In genomic region chr7:143390098-143390772, GRCh38 we compare ENCODE assay signal across 15 cellular contexts. TPM values are rescaled to one million over a fixed set of nuclear protein-coding genes. Genes with fewer than 3 reads are reported as not detected.
A peak's percentile ranks its signal among the peaks of the same experiment; 100 is the strongest.
DNase-seq lines count a peak whose midpoint lies in the region; ATAC-seq, FAIRE-seq and TF ChIP-seq lines count a peak whose summit lies in the region.
"Had no signal": no experiment of that assay in that cellular context is flagged by ENCODE, and none has a peak within 500 bp of the region (broad histone marks: within the 10 kb centered on the region; RNA-seq: fewer than 3 reads in every experiment).

No MANE protein-coding gene starts in this region.

- WGBS in esophagus squamous epithelium, 2 donors = 78 to 90% methylated on average over 3 to 9 of the region's 10 CpGs
- WGBS in small intestine, 3 donors = 87 to 92% (median 88%) methylated on average over 9 to 10 of the region's 10 CpGs

- intact Hi-C loops in activated CD4-positive, alpha-beta memory T cell treated with anti-CD3 and anti-CD28 coated beads for 36 hours (cut with micrococcal nuclease) = no loop called here
- intact Hi-C loops in esophagus squamous epithelium (cut with DNase I) = no loop called here

- no peak for FAIRE-seq in small intestine (lab: Jason Lieb, UNC)

- H3K4me1 ChIP-seq in esophagus squamous epithelium (peaks cover 45 to 95% (median 47%) of the 10 kb centered on the region in 3 donors), thoracic aorta (ENCODE audit: control insufficient read depth in 1 of 2, low read depth in 2 of 2) (peaks cover 46 to 95% of the 10 kb centered on the region in 2 donors), small intestine (ENCODE audit: control insufficient read depth in 2 of 2, insufficient read depth in 1 of 2, low read depth in 1 of 2, low read length in 1 of 2) (no peaks in the 10 kb centered on the region)

- H3K27ac ChIP-seq in esophagus squamous epithelium = peak overlapping the region; percentile 70 to 100 (median 91)
- peak overlapping the region; percentile 98 to 100 for H3K27ac ChIP-seq in thoracic aorta
- no peak overlapping the region for H3K27ac ChIP-seq in small intestine (ENCODE audit: low read depth in 1 of 2, low read length in 1 of 2)

- peaks cover 0 to 2% of the 10 kb centered on the region in 2 donors for H3K36me3 Mint-ChIP-seq in activated T-cell treated with anti-CD3 and anti-CD28 coated beads, Interleukin-2, amount 50 U/mL, for 72 hours (ENCODE audit: insufficient read depth in 2 of 2)
- H3K36me3 Mint-ChIP-seq in activated CD4-positive, alpha-beta memory T cell treated with anti-CD3 and anti-CD28 coated beads for 36 hours = peaks cover 16% of the 10 kb centered on the region

- H3K36me3 ChIP-seq in esophagus squamous epithelium (peaks cover 21 to 86% (median 34%) of the 10 kb centered on the region in 3 donors), thoracic aorta (peaks cover 21% of the 10 kb centered on the region), small intestine (ENCODE audit: control insufficient read depth in 2 of 2, insufficient read depth in 2 of 2, low read length in 2 of 2) (peaks cover 0 to 10% of the 10 kb centered on the region in 2 donors)

- TF ChIP-seq CTCF in esophagus squamous epithelium (IDR thresholded peaks at IDR 0.05) = no peak
- no peak for TF ChIP-seq CTCF in thoracic aorta (IDR thresholded peaks at IDR 0.05)

- no peaks in the 10 kb centered on the region for H3K9me3 Mint-ChIP-seq in activated T-cell treated with anti-CD3 and anti-CD28 coated beads, Interleukin-2, amount 50 U/mL, for 72 hours
- no peaks in the 10 kb centered on the region for H3K9me3 Mint-ChIP-seq in activated CD4-positive, alpha-beta memory T cell treated with anti-CD3 and anti-CD28 coated beads for 36 hours

- no peak for TF ChIP-seq POLR2A in esophagus squamous epithelium (IDR thresholded peaks at IDR 0.05)

- H3K27ac Mint-ChIP-seq in activated T-cell treated with anti-CD3 and anti-CD28 coated beads, Interleukin-2, amount 50 U/mL, for 72 hours = peak overlapping the region; percentile 36
- H3K27ac Mint-ChIP-seq in activated CD4-positive, alpha-beta memory T cell treated with anti-CD3 and anti-CD28 coated beads for 36 hours = peak overlapping the region; percentile 64

- H3K4me3 ChIP-seq in esophagus squamous epithelium (no peak overlapping the region), thoracic aorta (no peak overlapping the region), small intestine (ENCODE audit: low read depth in 1 of 2, low read length in 2 of 2) (no peak overlapping the region)
- H3K4me3 ChIP-seq: testis had no signal

- no peak overlapping the region for H3K4me3 Mint-ChIP-seq in activated T-cell treated with anti-CD3 and anti-CD28 coated beads, Interleukin-2, amount 50 U/mL, for 72 hours
- no peak overlapping the region for H3K4me3 Mint-ChIP-seq in activated CD4-positive, alpha-beta memory T cell treated with anti-CD3 and anti-CD28 coated beads for 36 hours

- no peaks in the 10 kb centered on the region for H3K27me3 Mint-ChIP-seq in activated T-cell treated with anti-CD3 and anti-CD28 coated beads, Interleukin-2, amount 50 U/mL, for 72 hours (ENCODE audit: low read depth)
- H3K27me3 Mint-ChIP-seq in activated CD4-positive, alpha-beta memory T cell treated with anti-CD3 and anti-CD28 coated beads for 36 hours = no peaks in the 10 kb centered on the region

- peaks cover 17% of the 10 kb centered on the region for H3K4me1 Mint-ChIP-seq in activated T-cell treated with anti-CD3 and anti-CD28 coated beads, Interleukin-2, amount 50 U/mL, for 72 hours (ENCODE audit: low read depth)
- peaks cover 19% of the 10 kb centered on the region for H3K4me1 Mint-ChIP-seq in activated CD4-positive, alpha-beta memory T cell treated with anti-CD3 and anti-CD28 coated beads for 36 hours (ENCODE audit: low read depth)

- H3K9me3 ChIP-seq in esophagus squamous epithelium (no peaks in the 10 kb centered on the region), thoracic aorta (no peaks in the 10 kb centered on the region), small intestine (ENCODE audit: control insufficient read depth, low read depth) (no peaks in the 10 kb centered on the region)
- H3K9me3 ChIP-seq: testis had no signal

- POLR2A ChIA-PET in activated CD4-positive, alpha-beta memory T cell treated with anti-CD3 and anti-CD28 coated beads for 36 hours (lab: Charles Lee) = no interaction called here

- DNase-seq in activated T-cell treated with anti-CD3 and anti-CD28 coated beads, Interleukin-2, amount 50 U/mL, for 72 hours = no peak
- DNase-seq in activated T-cell treated with anti-CD3 and anti-CD28 coated beads, Interleukin-2, amount 50 U/mL, for 1 hour = no peak
- no peak for DNase-seq in activated CD4-positive, alpha-beta memory T cell treated with anti-CD3 and anti-CD28 coated beads for 36 hours
- no peak for DNase-seq in esophagus squamous epithelium (lab: John Stamatoyannopoulos, UW)
- no peak for DNase-seq in thoracic aorta (ENCODE audit: low spot score)
- DNase-seq in NCI-H2107 treated with DMSO at 0.1 percent for 48 hours (lab: John Stamatoyannopoulos, UW; ENCODE audit: unreplicated experiment) = no peak
- DNase-seq in small intestine = no peak
- DNase-seq: ACHN; activated CD8-positive, alpha-beta memory T cell treated with anti-CD3 and anti-CD28 coated beads for 24 hours; DMS153; retina; testis had no signal

- ATAC-seq in activated T-cell treated with anti-CD3 and anti-CD28 coated beads, Interleukin-2, amount 50 U/mL, for 72 hours (replicated peaks in 1 of 2) = no peak
- ATAC-seq in thoracic aorta (ENCODE audit: insufficient number of reproducible peaks, low FRiP score, low read depth) (no peak), GM21381 (IDR thresholded peaks at IDR 0.05; ENCODE audit: unreplicated experiment) (no peak)

- CTCF ChIA-PET in activated CD4-positive, alpha-beta memory T cell treated with anti-CD3 and anti-CD28 coated beads for 36 hours (lab: Charles Lee) = interaction anchor here (1.0 kb wide), 1 partner anchor 91 kb away, joined by 3 read pairs; no protein-coding TSS in a partner anchor

- H3K27me3 ChIP-seq in esophagus squamous epithelium (no peaks in the 10 kb centered on the region), thoracic aorta (replicated peaks; ENCODE audit: insufficient read depth) (no peaks in the 10 kb centered on the region), small intestine (ENCODE audit: control insufficient read depth in 2 of 2, insufficient read depth in 2 of 2, low read length in 2 of 2) (no peaks in the 10 kb centered on the region)
- H3K27me3 ChIP-seq: testis had no signal

RNA-seq across cellular contexts. Expression of gene ZYX, which starts 9.1 kb away (rescaled TPM):
- 100 to 1,000 TPM; 121 to 129 TPM for total RNA-seq in activated T-cell treated with anti-CD3 and anti-CD28 coated beads, Interleukin-2, amount 50 U/mL, for 72 hours
- 100 to 1,000 TPM; 137 to 140 TPM for total RNA-seq in activated CD4-positive, alpha-beta memory T cell treated with anti-CD3 and anti-CD28 coated beads for 36 hours
- total RNA-seq in esophagus squamous epithelium (10 to 100 TPM; 40.2 to 78.8 (median 68.6) TPM), thoracic aorta (100 to 1,000 TPM; 234 to 287 TPM)
- polyA plus RNA-seq in small intestine = 10 to 100 TPM; 50.3 to 73.2 (median 50.8) TPM

RNA-seq across cellular contexts. Expression of gene EPHA1, which starts 18.4 kb away (rescaled TPM):
- total RNA-seq in activated T-cell treated with anti-CD3 and anti-CD28 coated beads, Interleukin-2, amount 50 U/mL, for 72 hours = 1 to 10 TPM; 2.2 to 4.2 TPM
- 1 to 10 TPM; 2.9 to 4.3 TPM for total RNA-seq in activated CD4-positive, alpha-beta memory T cell treated with anti-CD3 and anti-CD28 coated beads for 36 hours
- total RNA-seq in esophagus squamous epithelium (100 to 1,000 TPM in 1 of 4 donors, 10 to 100 TPM in 3; 64.5 to 132 (median 77.4) TPM), thoracic aorta (under 1 TPM; 0.41 to 0.49 TPM)
- polyA plus RNA-seq in small intestine = 10 to 100 TPM; 14.6 to 42.3 (median 19.6) TPM

RNA-seq across cellular contexts. Expression of gene FAM131B, which starts 27.7 kb away (rescaled TPM):
- 1 to 10 TPM; 3.1 TPM for total RNA-seq in activated T-cell treated with anti-CD3 and anti-CD28 coated beads, Interleukin-2, amount 50 U/mL, for 72 hours
- 1 to 10 TPM; 1.9 to 2.3 TPM for total RNA-seq in activated CD4-positive, alpha-beta memory T cell treated with anti-CD3 and anti-CD28 coated beads for 36 hours
- total RNA-seq in esophagus squamous epithelium (under 1 TPM; 0.09 to 0.76 (median 0.46) TPM), thoracic aorta (1 to 10 TPM; 2.3 to 3.3 TPM)
- 1 to 10 TPM in 1 of 3 donors, under 1 TPM in 1, not detected in 1; 0.54 to 3.3 TPM for polyA plus RNA-seq in small intestine

RNA-seq across cellular contexts. Expression of gene TAS2R60, which starts 53.0 kb away (rescaled TPM):
- not detected for total RNA-seq in activated T-cell treated with anti-CD3 and anti-CD28 coated beads, Interleukin-2, amount 50 U/mL, for 72 hours
- not detected for total RNA-seq in activated CD4-positive, alpha-beta memory T cell treated with anti-CD3 and anti-CD28 coated beads for 36 hours
- total RNA-seq in esophagus squamous epithelium = not detected
- total RNA-seq in thoracic aorta = 1 to 10 TPM in 1 of 2 donors, not detected in 1; 8.5 TPM
- polyA plus RNA-seq in small intestine = not detected
- total RNA-seq: MCF 10A, testis had no signal
- polyA plus RNA-seq: aorta had no signal

Comparison
In these comparisons a context has a peak if more than half of its experiments do, and no peak if none do; other contexts are left out.
1. H3K27ac ChIP-seq: peak in esophagus squamous epithelium (4 of 4) and thoracic aorta (2 of 2); none in small intestine (0 of 2).
2. RNA of gene EPHA1, which starts 18.4 kb away (total RNA-seq): 64.5 to 132 TPM in esophagus squamous epithelium; 2.9 to 4.3 TPM in activated CD4-positive, alpha-beta memory T cell treated with anti-CD3 and anti-CD28 coated beads for 36 hours, 2.2 to 4.2 TPM in activated T-cell treated with anti-CD3 and anti-CD28 coated beads, Interleukin-2, amount 50 U/mL, for 72 hours and 0.41 to 0.49 TPM in thoracic aorta; every median in the first group is over 10 times any median in the second.